12 cellular contexts compared by ENCODE assay signal in genomic region chr17:50687200-50688066, GRCh38. TPM values are rescaled to one million over a fixed set of nuclear protein-coding genes. Genes with fewer than 3 reads are reported as not detected.
DNase-seq lines count a peak whose midpoint lies in the region; ATAC-seq and TF ChIP-seq lines count a peak whose summit lies in the region.
"Had no signal": no experiment of that assay in that cellular context is flagged by ENCODE, and none has a peak within 500 bp of the region (broad histone marks: within the 10 kb centered on the region; RNA-seq: fewer than 3 reads in every experiment).

No MANE protein-coding gene starts in this region.

- H4K5ac ChIP-seq in mesendoderm (ENCODE audit: low read length): no peak overlapping the region

- H3K79me2 ChIP-seq in mesendoderm (ENCODE audit: control insufficient read depth, insufficient read depth, low read length): no peaks in the 10 kb centered on the region

- no peaks in the 10 kb centered on the region for H3K9me3 Mint-ChIP-seq in stimulated activated naive CD8-positive, alpha-beta T cell treated with anti-CD3 and anti-CD28 coated beads, Interleukin-15, amount 100 ng/mL, for 72 hours

- H3K4me2 ChIP-seq in mesendoderm (ENCODE audit: low read length): no peak overlapping the region
- H3K4me2 ChIP-seq: KMS-11 had no signal

- H2BK5ac ChIP-seq in mesendoderm (ENCODE audit: low read length): no peak overlapping the region

- no peak for DNase-seq in stimulated activated naive CD8-positive, alpha-beta T cell treated with anti-CD3 and anti-CD28 coated beads, Interleukin-15, amount 100 ng/mL, for 72 hours
- DNase-seq in stimulated activated naive CD8-positive, alpha-beta T cell treated with anti-CD3 and anti-CD28 coated beads, Interleukin-15, Interleukin-2, amounts not matched to agents 100 U/mL and 50 U/mL, for 24 hours: no peak
- DNase-seq in coronary artery (ENCODE audit: low spot score) (no peak), mesendoderm (peak; percentile 62), mesenteric fat pad (ENCODE audit: low spot score) (no peak), middle frontal gyrus (ENCODE audit: extremely low spot score, low spot score) (no peak)
- DNase-seq: activated T-cell treated with anti-CD3 and anti-CD28 coated beads, Interleukin-2, amount 50 U/mL, for 48 hours; NCI-H774; T-helper 9 cell had no signal

- H3K4me3 Mint-ChIP-seq in stimulated activated naive CD8-positive, alpha-beta T cell treated with anti-CD3 and anti-CD28 coated beads, Interleukin-15, amount 100 ng/mL, for 72 hours: no peak overlapping the region

- H2AK5ac ChIP-seq in mesendoderm (ENCODE audit: low read length): no peak overlapping the region

- H2BK120ac ChIP-seq in mesendoderm (ENCODE audit: low read depth, low read length): no peak overlapping the region

- no peak for ATAC-seq in stimulated activated naive CD8-positive, alpha-beta T cell treated with anti-CD3 and anti-CD28 coated beads, Interleukin-15, amount 100 ng/mL, for 72 hours
- ATAC-seq in stimulated activated naive CD8-positive, alpha-beta T cell treated with anti-CD3 and anti-CD28 coated beads, Interleukin-15, Interleukin-2, amounts not matched to agents 100 U/mL and 50 U/mL, for 24 hours: no peak
- ATAC-seq in HG03025 (IDR thresholded peaks at IDR 0.05; ENCODE audit: low FRiP score, unreplicated experiment) (no peak), HG02610 (IDR thresholded peaks at IDR 0.05; ENCODE audit: unreplicated experiment) (no peak)

- H3K56ac ChIP-seq in mesendoderm (ENCODE audit: low read length): no peak overlapping the region

- no peak overlapping the region for H2BK15ac ChIP-seq in mesendoderm (replicated peaks; ENCODE audit: low read depth)

- H4K8ac ChIP-seq in mesendoderm (ENCODE audit: low read depth, low read length): no peak overlapping the region

- H3K27me3 ChIP-seq in mesendoderm (ENCODE audit: insufficient read depth, low read length, poor library complexity): no peaks in the 10 kb centered on the region

- peaks cover 4% of the 10 kb centered on the region for H3K27me3 Mint-ChIP-seq in stimulated activated naive CD8-positive, alpha-beta T cell treated with anti-CD3 and anti-CD28 coated beads, Interleukin-15, amount 100 ng/mL, for 72 hours

- H3K27ac ChIP-seq in coronary artery (peak overlapping the region; percentile 46 to 82), mesendoderm (ENCODE audit: low read depth, low read length) (no peak overlapping the region)
- H3K27ac ChIP-seq: KMS-11 had no signal

- H3K4me1 Mint-ChIP-seq in stimulated activated naive CD8-positive, alpha-beta T cell treated with anti-CD3 and anti-CD28 coated beads, Interleukin-15, amount 100 ng/mL, for 72 hours: no peaks in the 10 kb centered on the region

- no peaks in the 10 kb centered on the region for H3K79me1 ChIP-seq in mesendoderm (ENCODE audit: low read length)

- H3K4me1 ChIP-seq in mesendoderm (ENCODE audit: control insufficient read depth, low read depth, low read length): peaks cover 1% of the 10 kb centered on the region

- no peak overlapping the region for H3K9ac ChIP-seq in mesendoderm (ENCODE audit: low read length)
- H3K9ac ChIP-seq: KMS-11 had no signal

- H3K4me3 ChIP-seq in coronary artery: no peak overlapping the region
- no peak overlapping the region for H3K4me3 ChIP-seq in mesendoderm (ENCODE audit: low read length)

- H3K36me3 ChIP-seq in mesendoderm (ENCODE audit: control insufficient read depth, insufficient read depth, low read length): no peaks in the 10 kb centered on the region

- no peak overlapping the region for H3K4ac ChIP-seq in mesendoderm (ENCODE audit: low read depth, low read length)

- peak overlapping the region; percentile 13 to 40 for H3K27ac Mint-ChIP-seq in stimulated activated naive CD8-positive, alpha-beta T cell treated with anti-CD3 and anti-CD28 coated beads, Interleukin-15, amount 100 ng/mL, for 72 hours

- H3K23ac ChIP-seq in mesendoderm (ENCODE audit: low read length): no peak overlapping the region

- WGBS in mesendoderm (ENCODE audit: extremely low coverage, insufficient coverage, low lambda C conversion rate): no CpG with 5 or more reads among the region's 16 CpGs

- H3K18ac ChIP-seq in mesendoderm (ENCODE audit: low read length): no peak overlapping the region

- no peak for TF ChIP-seq CTCF in coronary artery (IDR thresholded peaks at IDR 0.05)

RNA-seq across cellular contexts. Expression of gene ANKRD40, which starts 20.3 kb away (rescaled TPM):
- polyA plus RNA-seq in mesendoderm (2013, experiment 1 of 2): 41.9 TPM
- polyA plus RNA-seq in mesendoderm (2013, experiment 2 of 2): 41.9 TPM
- 92.0 TPM for total RNA-seq in mesenteric fat pad

RNA-seq across cellular contexts. Expression of gene LUC7L3, which starts 32.0 kb away (rescaled TPM):
- 185 TPM for polyA plus RNA-seq in mesendoderm (2013, experiment 1 of 2)
- 187 TPM for polyA plus RNA-seq in mesendoderm (2013, experiment 2 of 2)
- total RNA-seq in mesenteric fat pad: 78.6 TPM

RNA-seq across cellular contexts. Expression of gene ABCC3, which starts 52.8 kb away (rescaled TPM):
- 0.13 TPM for polyA plus RNA-seq in mesendoderm (2013, experiment 1 of 2)
- 0.15 TPM for polyA plus RNA-seq in mesendoderm (2013, experiment 2 of 2)
- 52.8 TPM for total RNA-seq in mesenteric fat pad
